1 cellular context compared by ENCODE assay signal in genomic region chr3:156620260-156620659, GRCh38.
TF ChIP-seq lines count a peak whose summit lies in the region.

No MANE protein-coding gene starts in this region.

TF ChIP-seq in K562, 482 proteins besides CTCF, POLR2A, EP300 and RAD21 (continued from another document and continues in another):
- no peak for TF ChIP-seq ZBTB49 (CRISPR knock-in tag; IDR thresholded peaks at IDR 0.05; ENCODE audit: borderline replicate concordance)
- TF ChIP-seq KDM1A (IDR thresholded peaks at IDR 0.05) = no peak
- TF ChIP-seq CHD1 (IDR thresholded peaks at IDR 0.05; ENCODE audit: low read length) = no peak
- TF ChIP-seq PHF20 (IDR thresholded peaks at IDR 0.05; ENCODE audit: partially characterized antibody) = no peak
- 0 out of 2 replicates have a peak, but pooled peaks have one; percentile 54 for TF ChIP-seq REST (CRISPR knock-in tag; IDR thresholded peaks at IDR 0.05; ENCODE audit: low read depth)
- no peak for TF ChIP-seq ZNF274 (IDR thresholded peaks at IDR 0.05; ENCODE audit: borderline replicate concordance, low read depth, low read length)
- TF ChIP-seq E4F1 (CRISPR knock-in tag; IDR thresholded peaks at IDR 0.05; ENCODE audit: borderline replicate concordance) = peak; percentile 75; the same call in 1 of the 2 replicates
- no peak for TF ChIP-seq CEBPB (tag; IDR thresholded peaks at IDR 0.05)
- no peak for TF ChIP-seq POLR2AphosphoS5 (IDR thresholded peaks at IDR 0.05; ENCODE audit: control insufficient read depth, insufficient read depth, low read depth, low read length)
- no peak for TF ChIP-seq BCLAF1 (IDR thresholded peaks at IDR 0.05; ENCODE audit: borderline replicate concordance in 1 of 2, control insufficient read depth in 1 of 2, low read depth in 2 of 2, low read length in 1 of 2)
- peak; percentile 83; the same call in 1 of the 2 replicates for TF ChIP-seq ZNF165 (CRISPR knock-in tag; IDR thresholded peaks at IDR 0.05; ENCODE audit: borderline replicate concordance)
- TF ChIP-seq FOXM1 (IDR thresholded peaks at IDR 0.05; ENCODE audit: low read depth) = no peak
- TF ChIP-seq FOXM1 (CRISPR knock-in tag; IDR thresholded peaks at IDR 0.05; ENCODE audit: low read depth) = no peak
- TF ChIP-seq PRMT5 (CRISPR knock-in tag; IDR thresholded peaks at IDR 0.05) = no peak
- peak; percentile 88 for TF ChIP-seq ZKSCAN8 (CRISPR knock-in tag; IDR thresholded peaks at IDR 0.05)
- no peak for TF ChIP-seq E2F6 (IDR thresholded peaks at IDR 0.05; ENCODE audit: borderline replicate concordance in 1 of 2, extremely low read depth in 1 of 2, insufficient read depth in 1 of 2, insufficient read length in 1 of 2, low read depth in 1 of 2, low read length in 1 of 2, poor library complexity in 1 of 2, severe bottlenecking in 1 of 2)
- no peak for TF ChIP-seq CGGBP1 (CRISPR knock-in tag; IDR thresholded peaks at IDR 0.05)
- TF ChIP-seq TSC22D4 (tag; IDR thresholded peaks at IDR 0.05) = no peak
- no peak for TF ChIP-seq ZNF740 (CRISPR knock-in tag; IDR thresholded peaks at IDR 0.05)
- TF ChIP-seq ZNF740 (tag; IDR thresholded peaks at IDR 0.05) = peak in 1 of 2 experiments; percentile 94; a peak in 2 of 4 replicates
- TF ChIP-seq ZNF511 (CRISPR knock-in tag; IDR thresholded peaks at IDR 0.05) = no peak
- TF ChIP-seq CEBPG (CRISPR knock-in tag; IDR thresholded peaks at IDR 0.05) = no peak
- TF ChIP-seq CEBPG (tag; conservative IDR thresholded peaks at IDR 0.05 in 1 of 2, IDR thresholded peaks at IDR 0.05 in 1 of 2) = no peak
- peak; percentile 94 for TF ChIP-seq KLF13 (tag; IDR thresholded peaks at IDR 0.05; ENCODE audit: borderline replicate concordance, low read depth)
- TF ChIP-seq SMAD2 (IDR thresholded peaks at IDR 0.05; ENCODE audit: low read depth, low read length) = no peak
- TF ChIP-seq ZNF445 (CRISPR knock-in tag; IDR thresholded peaks at IDR 0.05; ENCODE audit: low read depth) = 0 out of 2 replicates have a peak, but pooled peaks have one; percentile 19
- no peak for TF ChIP-seq NKRF (IDR thresholded peaks at IDR 0.05; ENCODE audit: borderline replicate concordance)
- TF ChIP-seq ZZZ3 (IDR thresholded peaks at IDR 0.05) = no peak
- TF ChIP-seq SNIP1 (IDR thresholded peaks at IDR 0.05; ENCODE audit: low read depth) = no peak
- TF ChIP-seq PCBP1 (IDR thresholded peaks at IDR 0.05; ENCODE audit: low read depth, low read length, poor library complexity, severe bottlenecking) = no peak
- no peak for TF ChIP-seq NBN (IDR thresholded peaks at IDR 0.05; ENCODE audit: low read depth)
- TF ChIP-seq ILF3 (IDR thresholded peaks at IDR 0.05; ENCODE audit: borderline replicate concordance) = no peak
- peak; percentile 97 for TF ChIP-seq TCF15 (CRISPR knock-in tag; IDR thresholded peaks at IDR 0.05)
- TF ChIP-seq SRSF9 (IDR thresholded peaks at IDR 0.05; ENCODE audit: borderline replicate concordance, low read depth, low read length) = no peak
- no peak for TF ChIP-seq SMARCA5 (IDR thresholded peaks at IDR 0.05)
- TF ChIP-seq CTCFL (IDR thresholded peaks at IDR 0.05; ENCODE audit: borderline replicate concordance, insufficient read depth, low read depth, low read length, poor library complexity, severe bottlenecking) = no peak
- TF ChIP-seq GABPB1 (CRISPR knock-in tag; IDR thresholded peaks at IDR 0.05) = no peak
- TF ChIP-seq POLR3G (IDR thresholded peaks at IDR 0.05; ENCODE audit: extremely low read depth, insufficient read length, insufficient replicate concordance) = no peak
- peak; percentile 55; the same call in 1 of the 2 replicates for TF ChIP-seq HDAC2 (IDR thresholded peaks at IDR 0.05)
- no peak for TF ChIP-seq CREM (IDR thresholded peaks at IDR 0.05; ENCODE audit: low read depth)
- TF ChIP-seq ZNF41 (CRISPR knock-in tag; conservative IDR thresholded peaks at IDR 0.05) = peak; percentile 96
- no peak for TF ChIP-seq RUNX1 (IDR thresholded peaks at IDR 0.05; ENCODE audit: low read depth)
- TF ChIP-seq MTA2 (IDR thresholded peaks at IDR 0.05; ENCODE audit: low read depth) = no peak
- TF ChIP-seq KDM5B (IDR thresholded peaks at IDR 0.05; ENCODE audit: insufficient replicate concordance, low read depth, low read length) = no peak
- peak; percentile 93 for TF ChIP-seq ZNF133 (CRISPR knock-in tag; IDR thresholded peaks at IDR 0.05)
- TF ChIP-seq SETDB1 (IDR thresholded peaks at IDR 0.05; ENCODE audit: low read length) = no peak
- TF ChIP-seq TAF1 (IDR thresholded peaks at IDR 0.05; ENCODE audit: control insufficient read depth, extremely low read depth, insufficient read depth, low read length, severe bottlenecking) = no peak
